ENCODE assay signal across 23 cellular contexts in genomic region chr7:11430112-11430511, GRCh38.
DNase-seq lines count a peak whose midpoint lies in the region; ATAC-seq, FAIRE-seq and TF ChIP-seq lines count a peak whose summit lies in the region.
"Had no signal": no experiment of that assay in that cellular context is flagged by ENCODE, and none has a peak within 500 bp of the region (broad histone marks: within the 10 kb centered on the region; RNA-seq: fewer than 3 reads in every experiment).

No MANE protein-coding gene starts in this region.

- no peak for FAIRE-seq in small intestine (lab: Jason Lieb, UNC)
- FAIRE-seq: HTR-8/SVneo had no signal

- no TSS peak for BruUV-seq in Panc1 (replicated peaks; lab: Mats Ljungman, UMichigan)

- H3K9me3 ChIP-seq in heart right ventricle (no peaks in the 10 kb centered on the region), Panc1 (ENCODE audit: control insufficient read depth, insufficient read depth, low read depth, low read length) (no peaks in the 10 kb centered on the region), upper lobe of right lung (no peaks in the 10 kb centered on the region), small intestine (ENCODE audit: control insufficient read depth, low read depth) (no peaks in the 10 kb centered on the region)
- H3K9me3 ChIP-seq: SJSA1 had no signal

- H3K27ac ChIP-seq in heart right ventricle, result no peak overlapping the region
- H3K27ac ChIP-seq in Panc1 (ENCODE audit: low read length), result peak overlapping the region; percentile 52; the same call in 1 of the 2 replicates
- no peak overlapping the region for H3K27ac ChIP-seq in upper lobe of right lung
- no peak overlapping the region for H3K27ac ChIP-seq in small intestine (ENCODE audit: low read depth in 1 of 2, low read length in 1 of 2)
- H3K27ac ChIP-seq: SJSA1 had no signal

- no peak overlapping the region for H3K4me3 ChIP-seq in heart right ventricle
- no peak overlapping the region for H3K4me3 ChIP-seq in Panc1 (ENCODE audit: low read depth in 2 of 2, low read length in 2 of 2)
- H3K4me3 ChIP-seq in upper lobe of right lung, result no peak overlapping the region
- H3K4me3 ChIP-seq in small intestine (ENCODE audit: low read depth in 1 of 2, low read length in 2 of 2), result no peak overlapping the region
- H3K4me3 ChIP-seq: SJSA1 had no signal

- 44 to 55% methylated on average over 2 of the region's 2 CpGs for WGBS in heart right ventricle, 2 donors
- 48 to 68% (median 51%) methylated on average over 2 of the region's 2 CpGs for WGBS in small intestine, 3 donors

- POLR2A ChIA-PET in Panc1 (lab: Charles Lee), result no interaction called here

- peak; percentile 38 for ATAC-seq in Right ventricle myocardium superior (ENCODE audit: poor library complexity)
- ATAC-seq in heart right ventricle, result no peak
- no peak for ATAC-seq in Panc1
- ATAC-seq in upper lobe of right lung, result peak; percentile 34
- ATAC-seq in HG02885 (IDR thresholded peaks at IDR 0.05; ENCODE audit: poor library complexity, unreplicated experiment), result no peak
- ATAC-seq: T-helper 17 cell had no signal

- H3K36me3 ChIP-seq in heart right ventricle, result no peaks in the 10 kb centered on the region
- no peaks in the 10 kb centered on the region for H3K36me3 ChIP-seq in Panc1 (ENCODE audit: control insufficient read depth, insufficient read depth, low read length)
- H3K36me3 ChIP-seq in upper lobe of right lung, result no peaks in the 10 kb centered on the region
- H3K36me3 ChIP-seq in small intestine (ENCODE audit: control insufficient read depth in 2 of 2, insufficient read depth in 2 of 2, low read length in 2 of 2), result no peaks in the 10 kb centered on the region
- H3K36me3 ChIP-seq: SJSA1 had no signal

- CTCF ChIA-PET in Panc1 (lab: Charles Lee), result no interaction called here

- H3K4me1 ChIP-seq in heart right ventricle (peaks cover 0 to 8% (median 0%) of the 10 kb centered on the region in 9 donors), Panc1 (ENCODE audit: control insufficient read depth, insufficient read depth, low read length) (peaks cover 11% of the 10 kb centered on the region; the same call in 1 of the 2 replicates), upper lobe of right lung (no peaks in the 10 kb centered on the region), small intestine (ENCODE audit: control insufficient read depth in 2 of 2, insufficient read depth in 1 of 2, low read depth in 1 of 2, low read length in 1 of 2) (no peaks in the 10 kb centered on the region)
- H3K4me1 ChIP-seq: SJSA1 had no signal

- no peak for TF ChIP-seq CTCF in heart right ventricle (IDR thresholded peaks at IDR 0.05)
- TF ChIP-seq CTCF in Panc1 (IDR thresholded peaks at IDR 0.05), result no peak
- no peak for TF ChIP-seq CTCF in upper lobe of right lung (IDR thresholded peaks at IDR 0.05)

- DNase-seq in Right ventricle myocardium superior, result no peak
- no peak for DNase-seq in heart right ventricle
- DNase-seq in MV-4-11 (lab: John Stamatoyannopoulos, UW), result peak; percentile 83
- no peak for DNase-seq in Panc1 (ENCODE audit: low read depth, low spot score)
- DNase-seq in upper lobe of right lung, result no peak
- DNase-seq in small intestine, result no peak
- no peak for DNase-seq in AG08396 (ENCODE audit: low spot score)
- DNase-seq: 8988T; CD4-positive, alpha-beta T cell; COR-L47; DMS79; IMR-90; NCI-H1105; NCI-H146; NCI-H2029 treated with DMSO at 0.1 percent for 48 hours; NCI-H226; NCI-H524 treated with DMSO at 0.1 percent for 48 hours; NCI-H82; SW 1271; T-helper 17 cell had no signal

- in situ Hi-C loops in Panc1 (cut with HindIII; ENCODE audit: low pct_unique_long_range_greater_than_20kb, low sequenced_read_pairs), result no loop called here

- intact Hi-C loops in Right ventricle myocardium superior (cut with DNase I), result no loop called here
- intact Hi-C loops in heart right ventricle (cut with DNase I), result loop anchor here in 2 of 10 donors (5.0 to 10.0 kb wide), 2 partner anchors 405 to 892 kb away; partner anchors contain the start of gene THSD7A (in 1 of the 2)
- intact Hi-C loops in Panc1 (cut with micrococcal nuclease; ENCODE audit: unreplicated experiment), result loop anchor here (5.0 kb wide), 1 partner anchor 132 kb away; no protein-coding TSS in a partner anchor
- intact Hi-C loops in upper lobe of right lung (cut with DNase I), result no loop called here

- no peaks in the 10 kb centered on the region for H3K27me3 ChIP-seq in heart right ventricle
- no peaks in the 10 kb centered on the region for H3K27me3 ChIP-seq in Panc1 (ENCODE audit: control insufficient read depth, insufficient read depth, low read length)
- H3K27me3 ChIP-seq in upper lobe of right lung, result no peaks in the 10 kb centered on the region
- no peaks in the 10 kb centered on the region for H3K27me3 ChIP-seq in small intestine (ENCODE audit: control insufficient read depth in 2 of 2, insufficient read depth in 2 of 2, low read length in 2 of 2)
- H3K27me3 ChIP-seq: SJSA1 had no signal

Comparison
In these comparisons a context has a peak if more than half of its experiments do, and no peak if none do; other contexts are left out.
1. ATAC-seq: peak in Right ventricle myocardium superior (single experiment) and upper lobe of right lung (single experiment); none in heart right ventricle (0 of 8), Panc1 (single experiment) and HG02885 (single experiment).